12 cellular contexts compared by ENCODE assay signal in genomic region chr14:20195170-20195569, GRCh38. TPM values are rescaled to one million over a fixed set of nuclear protein-coding genes. Genes with fewer than 3 reads are reported as not detected.
"Had no signal": no experiment of that assay in that cellular context is flagged by ENCODE, and none has a peak within 500 bp of the region (broad histone marks: within the 10 kb centered on the region; RNA-seq: fewer than 3 reads in every experiment).

No MANE protein-coding gene starts in this region.

RNA-seq across cellular contexts. Expression of gene OR11G2, which starts 4.5 kb away (rescaled TPM):
- total RNA-seq: OCI-LY7, PC-3, PC-9, Peyer's patch, Right ventricle myocardium inferior, Right ventricle myocardium superior, RPMI7951, SJCRH30, SJSA1, SK-MEL-5, T-cell had no signal
- polyA plus RNA-seq: SK-N-SH had no signal

RNA-seq across cellular contexts. Expression of gene OR11H6, which starts 28.3 kb away (rescaled TPM):
- total RNA-seq: OCI-LY7, PC-3, PC-9, Peyer's patch, Right ventricle myocardium inferior, Right ventricle myocardium superior, RPMI7951, SJCRH30, SJSA1, SK-MEL-5, T-cell had no signal
- polyA plus RNA-seq: SK-N-SH had no signal

RNA-seq across cellular contexts. Expression of gene OR11H7, which starts 33.6 kb away (rescaled TPM):
- total RNA-seq: OCI-LY7, PC-3, PC-9, Peyer's patch, Right ventricle myocardium inferior, Right ventricle myocardium superior, RPMI7951, SJCRH30, SJSA1, SK-MEL-5, T-cell had no signal
- polyA plus RNA-seq: SK-N-SH had no signal

RNA-seq across cellular contexts. Expression of gene OR11H4, which starts 43.9 kb away (rescaled TPM):
- total RNA-seq: OCI-LY7, PC-3, PC-9, Peyer's patch, Right ventricle myocardium inferior, Right ventricle myocardium superior, RPMI7951, SJCRH30, SJSA1, SK-MEL-5, T-cell had no signal
- polyA plus RNA-seq: SK-N-SH had no signal

RNA-seq across cellular contexts. Expression of gene OR4N5, which starts 56.5 kb away (rescaled TPM):
- total RNA-seq: OCI-LY7, PC-3, PC-9, Peyer's patch, Right ventricle myocardium inferior, Right ventricle myocardium superior, RPMI7951, SJCRH30, SJSA1, SK-MEL-5, T-cell had no signal
- polyA plus RNA-seq: SK-N-SH had no signal
